In genomic region chr7:21965318-21965717, GRCh38 we compare ENCODE assay signal across 25 cellular contexts. TPM values are rescaled to one million over a fixed set of nuclear protein-coding genes. Genes with fewer than 3 reads are reported as not detected.
DNase-seq lines count a peak whose midpoint lies in the region; ATAC-seq, FAIRE-seq and TF ChIP-seq lines count a peak whose summit lies in the region.
"Had no signal": no experiment of that assay in that cellular context is flagged by ENCODE, and none has a peak within 500 bp of the region (broad histone marks: within the 10 kb centered on the region; RNA-seq: fewer than 3 reads in every experiment).

No MANE protein-coding gene starts in this region.

- H3K4me2 ChIP-seq in GM12878 (ENCODE audit: control insufficient read depth, insufficient read depth) (no peak overlapping the region), smooth muscle cell (peak overlapping the region; percentile 37)

- peak; percentile 33 for FAIRE-seq in GM19239 (lab: Jason Lieb, UNC)
- FAIRE-seq in GM12878 (lab: Jason Lieb, UNC), result peak; percentile 49
- FAIRE-seq: keratinocyte had no signal

- no peaks in the 10 kb centered on the region for H3F3A ChIP-seq in smooth muscle cell (ENCODE audit: low read depth)

- WGBS in GM12878 (ENCODE audit: insufficient coverage, insufficient replicate concordance, low lambda C conversion rate, missing lambda C conversion rate), result 74% methylated on average over 2 of the region's 2 CpGs
- WGBS in smooth muscle cell (ENCODE audit: low lambda C conversion rate), result 9% methylated on average over 2 of the region's 2 CpGs

- H3K36me3 ChIP-seq in GM12878 (ENCODE audit: control insufficient read depth in 2 of 2, insufficient read depth in 2 of 2, low read length in 1 of 2) (no peaks in the 10 kb centered on the region), smooth muscle cell (ENCODE audit: low read depth) (no peaks in the 10 kb centered on the region)
- H3K36me3 ChIP-seq: BLaER1 treated with 17β-estradiol and CSF1 and Interleukin-3, amounts not matched to agents 10 nM and 100 nM had no signal

- in situ Hi-C loops in GM12878 (cut with MboI), result no loop called here

- no TSS peak for BruUV-seq in GM12878 (replicated peaks; lab: Mats Ljungman, UMichigan)

- H3K9ac ChIP-seq in GM12878 (ENCODE audit: control insufficient read depth, insufficient read depth, low read length) (no peak overlapping the region), smooth muscle cell (ENCODE audit: low read depth) (no peak overlapping the region)
- H3K9ac ChIP-seq: BLaER1 treated with 17β-estradiol and CSF1 and Interleukin-3, amounts not matched to agents 10 nM and 100 nM had no signal

- intact Hi-C loops in GM12878 (cut with micrococcal nuclease; ENCODE audit: unreplicated experiment), result no loop called here

- H3K27me3 ChIP-seq in GM12878 (replicated peaks in 1 of 2; ENCODE audit: control insufficient read depth in 2 of 2, insufficient read depth in 2 of 2, low read length in 1 of 2), result no peaks in the 10 kb centered on the region
- peaks cover 14% of the 10 kb centered on the region for H3K27me3 ChIP-seq in smooth muscle cell (ENCODE audit: low read depth)
- H3K27me3 ChIP-seq: BLaER1 treated with 17β-estradiol and CSF1 and Interleukin-3, amounts not matched to agents 10 nM and 100 nM had no signal

- CTCF ChIA-PET in GM12878 (lab: Yijun Ruan, JAX), result no interaction called here

- H3K9me3 ChIP-seq in GM12878 (replicated peaks; ENCODE audit: control insufficient read depth, insufficient read depth, low read length) (no peaks in the 10 kb centered on the region), smooth muscle cell (replicated peaks; ENCODE audit: low read depth) (no peaks in the 10 kb centered on the region)
- H3K9me3 ChIP-seq: mucosa of descending colon had no signal

- DNase-seq in GM19239 (ENCODE audit: insufficient read length, low spot score) (no peak), NCI-H82 treated with DMSO at 0.1 percent for 48 hours (lab: John Stamatoyannopoulos, UW; ENCODE audit: unreplicated experiment) (peak; percentile 79), GM12878 (ENCODE audit: low read depth, low spot score) (no peak), smooth muscle cell (lab: John Stamatoyannopoulos, UW; ENCODE audit: unreplicated experiment) (no peak), erythroblast (lab: John Stamatoyannopoulos, UW) (no peak)
- DNase-seq in activated T-cell treated with anti-CD3 and anti-CD28 coated beads, Interleukin-2, amount 50 U/mL, for 48 hours, result no peak
- DNase-seq: activated CD4-positive, alpha-beta T cell treated with anti-CD3 and anti-CD28 coated beads, Interleukin-2, amount 10 ng/mL, durations not matched to agents 7 days and 5 days; activated CD8-positive, alpha-beta memory T cell treated with anti-CD3 and anti-CD28 coated beads, Interleukin-2, amount 10 ng/mL, durations not matched to agents 7 days and 5 days; activated naive CD4-positive, alpha-beta T cell; activated T-cell treated with anti-CD3 and anti-CD28 coated beads, Interleukin-2, amount 50 U/mL, for 72 hours; amniotic stem cell; COR-L47; DMS53; GDM1; HFFc6; mucosa of descending colon; NCI-H1105 treated with DMSO at 0.1 percent for 48 hours; NCI-H2029; NCI-H526; OCI-M1; SW 1271; T1000 had no signal

- H4K20me1 ChIP-seq in GM12878 (ENCODE audit: control insufficient read depth, insufficient read depth) (no peaks in the 10 kb centered on the region), smooth muscle cell (ENCODE audit: low read depth) (no peaks in the 10 kb centered on the region)
- H4K20me1 ChIP-seq: BLaER1 treated with 17β-estradiol and CSF1 and Interleukin-3, amounts not matched to agents 10 nM and 100 nM had no signal

- H3K27ac ChIP-seq in GM12878 (ENCODE audit: control insufficient read depth, insufficient read depth) (no peak overlapping the region), smooth muscle cell (ENCODE audit: low read depth) (no peak overlapping the region)
- H3K27ac ChIP-seq: BLaER1 treated with 17β-estradiol and CSF1 and Interleukin-3, amounts not matched to agents 10 nM and 100 nM had no signal

- no peak for TF ChIP-seq POLR2A in GM12878 (IDR thresholded peaks at IDR 0.05; ENCODE audit: low read depth, low read length)
- no peak for TF ChIP-seq POLR2A in erythroblast (IDR thresholded peaks at IDR 0.05; ENCODE audit: low read length)

- ATAC-seq in GM12878, result peak; percentile 4; the same call in 1 of the 3 replicates
- no peak for ATAC-seq in HG02798 (IDR thresholded peaks at IDR 0.05; ENCODE audit: poor library complexity, unreplicated experiment)
- ATAC-seq: activated CD8-positive, alpha-beta memory T cell treated with anti-CD3 and anti-CD28 coated beads, Interleukin-2, amount 10 ng/mL, durations not matched to agents 7 days and 5 days; activated T-cell treated with anti-CD3 and anti-CD28 coated beads, Interleukin-2, amount 50 U/mL, for 72 hours; mucosa of descending colon had no signal

- RAD21 ChIA-PET in GM12878 (lab: Charles Lee; ENCODE audit: unreplicated experiment), result interaction anchor here (1.0 to 3.1 kb wide), 2 partner anchors 15 to 25 kb away, joined by 3 to 32 read pairs; no protein-coding TSS in a partner anchor

- TF ChIP-seq CTCF in GM12878 (IDR thresholded peaks at IDR 0.05 in 2 of 3, conservative IDR thresholded peaks at IDR 0.05 in 1 of 3; ENCODE audit: control insufficient read depth in 2 of 3, extremely low read depth in 1 of 3, insufficient read depth in 1 of 3, low read depth in 3 of 3, low read length in 3 of 3), result no peak
- no peak for TF ChIP-seq CTCF in smooth muscle cell (IDR thresholded peaks at IDR 0.05; ENCODE audit: borderline replicate concordance, insufficient read depth, poor library complexity, severe bottlenecking)

- SMC1A ChIA-PET in GM12878 (lab: Charles Lee; ENCODE audit: uncharacterized antibody, unreplicated experiment), result interaction anchor here (3.1 to 7.8 kb wide), 2 partner anchors 20 to 26 kb away, joined by 11 to 96 read pairs; partner anchors contain the start of gene CDCA7L

- POLR2A ChIA-PET in GM12878 (lab: Charles Lee), result no interaction called here

- peak overlapping the region; percentile 8; the same call in 1 of the 2 replicates for H2AFZ ChIP-seq in GM12878 (ENCODE audit: control insufficient read depth, low read depth, low read length)
- H2AFZ ChIP-seq in smooth muscle cell (ENCODE audit: low read depth), result no peak overlapping the region

- H3K4me1 ChIP-seq in GM12878 (ENCODE audit: control insufficient read depth, insufficient read depth, low read length) (peaks cover 24% of the 10 kb centered on the region), smooth muscle cell (ENCODE audit: low read depth) (no peaks in the 10 kb centered on the region)

- TF ChIP-seq EP300 in GM12878 (IDR thresholded peaks at IDR 0.05; ENCODE audit: borderline replicate concordance in 1 of 2, control insufficient read depth in 1 of 2, low read depth in 2 of 2, low read length in 2 of 2), result no peak

- no peak for TF ChIP-seq RAD21 in GM12878 (IDR thresholded peaks at IDR 0.05; ENCODE audit: insufficient read depth, low read depth, low read length)

- H3K79me2 ChIP-seq in GM12878 (ENCODE audit: control insufficient read depth, insufficient read depth, low read length), result no peaks in the 10 kb centered on the region
- H3K79me2 ChIP-seq in smooth muscle cell (ENCODE audit: low read depth), result no peaks in the 10 kb centered on the region

- H3K4me3 ChIP-seq in GM12878 (no peak overlapping the region), smooth muscle cell (no peak overlapping the region)
- H3K4me3 ChIP-seq: BLaER1 treated with 17β-estradiol and CSF1 and Interleukin-3, amounts not matched to agents 10 nM and 100 nM; mucosa of descending colon had no signal

TF ChIP-seq in GM12878, 131 proteins besides CTCF, POLR2A, EP300 and RAD21:
- TF ChIP-seq SPI1 (IDR thresholded peaks at IDR 0.05; ENCODE audit: borderline replicate concordance, insufficient read depth, low read depth, low read length), result 0 out of 2 replicates have a peak, but pooled peaks have one; percentile 22
- no peak for TF ChIP-seq MAX (IDR thresholded peaks at IDR 0.05; ENCODE audit: low read depth, low read length)
- no peak for TF ChIP-seq ZNF24 (IDR thresholded peaks at IDR 0.05)
- no peak for TF ChIP-seq RAD51 (IDR thresholded peaks at IDR 0.05)

RNA-seq across cellular contexts. Expression of gene CDCA7L, which starts 19.6 kb away (rescaled TPM):
- total RNA-seq in GM12878 (2013; cell fraction: nucleolus; rRNA removed), result 142 and 155 TPM in 2 replicates
- total RNA-seq in GM12878 (2014; rRNA removed) (68.3 and 82.0 TPM in 2 replicates), GM12878 (2014; rRNA removed; fragmentation: Illumina TruSeq; extraction: Trizol) (85.3 and 92.2 TPM in 2 replicates), GM12878 (2021) (68.5 and 72.7 TPM in 2 replicates), smooth muscle cell (7.8 and 13.9 TPM in 2 replicates)
- polyA plus RNA-seq in GM12878 (2011; ENCODE audit: low read depth), result 36.7 TPM
- polyA plus RNA-seq in GM12878 (2011; rRNA removed) (74.6 and 93.5 TPM in 2 replicates), GM12878 (2014; fragmentation: Illumina TruSeq; extraction: Trizol) (80.0 and 86.4 TPM in 2 replicates), GM12878 (2014; fragmentation: Nextera tagmentation; extraction: Ambion mirVana) (10 to 100 TPM; 30.3 to 45.2 TPM), GM12878 (2014; rRNA removed) (57.3 and 61.1 TPM in 2 replicates), GM12878 (2016; fragmentation: Nextera tagmentation; extraction: Ambion mirVana) (10 to 100 TPM; 61.0 to 68.6 TPM), smooth muscle cell (9.3 and 9.7 TPM in 2 replicates)
- polyA plus RNA-seq in GM12878 (2011; cell fraction: cytosol; rRNA removed), result 39.9 and 47.6 TPM in 2 replicates
- polyA plus RNA-seq in GM12878 (2011; cell fraction: nucleus; rRNA removed), result 170 and 252 TPM in 2 replicates
- 40.2 and 48.5 TPM in 2 replicates for polyA plus RNA-seq in GM12878 (2012)
- polyA minus RNA-seq in GM12878 (2011; rRNA and poly(A)+ RNA removed), result 84.2 and 97.1 TPM in 2 replicates
- 24.9 and 25.8 TPM in 2 replicates for polyA minus RNA-seq in GM12878 (2011; cell fraction: cytosol; rRNA and poly(A)+ RNA removed)
- polyA minus RNA-seq in GM12878 (2011; cell fraction: nucleus; rRNA and poly(A)+ RNA removed), result 70.0 and 106 TPM in 2 replicates
